16 cellular contexts compared by ENCODE assay signal in genomic region chr11:28460348-28460747, GRCh38.
"Had no signal": no experiment of that assay in that cellular context is flagged by ENCODE, and none has a peak within 500 bp of the region (broad histone marks: within the 10 kb centered on the region; RNA-seq: fewer than 3 reads in every experiment).

No MANE protein-coding gene starts in this region.

- H3K27me3 ChIP-seq: colonic mucosa, heart left ventricle, spleen, vagina had no signal

- H3K9me3 ChIP-seq: colonic mucosa, heart left ventricle, spleen, thoracic aorta, vagina had no signal

- H3K36me3 ChIP-seq: colonic mucosa, heart left ventricle, spleen, thoracic aorta, vagina had no signal

- H3K4me1 ChIP-seq: colonic mucosa, heart left ventricle, spleen, vagina had no signal

- DNase-seq: activated CD4-positive, alpha-beta T cell treated with anti-CD3 and anti-CD28 coated beads, Interleukin-2, amount 50 U/mL, for 1 hour; activated CD4-positive, CD25-positive, alpha-beta regulatory T cell treated with anti-CD3 and anti-CD28 coated beads, Interleukin-2, amount 50 U/mL, for 72 hours; activated CD8-positive, alpha-beta T cell treated with anti-CD3 and anti-CD28 coated beads, Interleukin-2, amount 10 ng/mL, durations not matched to agents 7 days and 5 days; aorta; colonic mucosa; heart left ventricle; left colon; mesenchymal stem cell; occipital lobe; posterior cingulate gyrus; spleen; stimulated activated CD4-positive, alpha-beta T cell treated with anti-CD3 and anti-CD28 coated beads, Interleukin-4, amount 100 ng/mL, for 1 hour; stimulated activated naive CD4-positive, alpha-beta T cell; T-cell had no signal

- H3K4me3 ChIP-seq: colonic mucosa, heart left ventricle, spleen, thoracic aorta, vagina had no signal
